In the genomic region with DNA sequence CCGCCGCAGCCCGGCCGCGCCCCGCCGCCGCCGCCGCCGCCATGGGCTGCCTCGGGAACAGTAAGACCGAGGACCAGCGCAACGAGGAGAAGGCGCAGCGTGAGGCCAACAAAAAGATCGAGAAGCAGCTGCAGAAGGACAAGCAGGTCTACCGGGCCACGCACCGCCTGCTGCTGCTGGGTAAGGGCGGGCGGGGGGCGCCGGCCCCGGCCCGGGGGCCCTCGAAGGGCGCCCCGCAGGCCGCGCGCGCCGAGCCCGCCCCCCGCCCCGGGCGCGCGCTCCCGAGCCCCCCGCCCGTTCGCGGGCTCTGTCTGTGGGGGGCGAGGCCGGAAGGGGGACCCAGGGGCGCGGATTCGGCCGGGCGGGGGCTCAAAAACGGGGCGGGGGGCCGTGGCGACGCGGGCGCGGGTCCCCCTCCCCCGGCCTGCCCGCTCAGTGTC, we compare ENCODE assay signal across 8 cellular contexts. TPM values are rescaled to one million over a fixed set of nuclear protein-coding genes. Genes with fewer than 3 reads are reported as not detected.
A peak's percentile ranks its signal among the peaks of the same experiment; 100 is the strongest.
DNase-seq lines count a peak whose midpoint lies in the region; ATAC-seq and TF ChIP-seq lines count a peak whose summit lies in the region.

No MANE protein-coding gene starts in this region.

- H3K9me3 ChIP-seq in mucosa of descending colon (no peaks in the 10 kb centered on the region), thyroid gland (no peaks in the 10 kb centered on the region)

- no peaks in the 10 kb centered on the region for H3K27me3 ChIP-seq in dorsolateral prefrontal cortex
- H3K27me3 ChIP-seq in thyroid gland, result no peaks in the 10 kb centered on the region

- TF ChIP-seq CTCF in VCaP (conservative IDR thresholded peaks at IDR 0.05), result no peak
- TF ChIP-seq CTCF in dorsolateral prefrontal cortex (IDR thresholded peaks at IDR 0.05 in 54 of 56, conservative IDR thresholded peaks at IDR 0.05 in 2 of 56; ENCODE audit: low read depth in 1 of 56, partially characterized antibody in 56 of 56), result no peak
- TF ChIP-seq CTCF in mucosa of descending colon (IDR thresholded peaks at IDR 0.05), result no peak
- TF ChIP-seq CTCF in thyroid gland (IDR thresholded peaks at IDR 0.05), result no peak

- H3K4me1 ChIP-seq in mucosa of descending colon (ENCODE audit: low read depth) (peaks cover 21% of the 10 kb centered on the region), thyroid gland (peaks cover 31 to 38% of the 10 kb centered on the region in 2 donors)

- WGBS in thyroid gland, 2 donors, result 0 to 1% methylated on average over 1 to 15 of the region's 63 CpGs

- intact Hi-C loops in dorsolateral prefrontal cortex (cut with DNase I), result loop anchor here in 1 of 2 donors (1.0 to 2.0 kb wide), 2 partner anchors 89 to 141 kb away; a partner anchor contains a TSS
- intact Hi-C loops in mucosa of descending colon (cut with DNase I, micrococcal nuclease), result no loop called here
- intact Hi-C loops in thyroid gland (cut with DNase I), result loop anchor here (5.0 to 10.0 kb wide), 2 partner anchors 113 to 151 kb away; a partner anchor contains a TSS

- H3K4me3 ChIP-seq in dorsolateral prefrontal cortex (peak overlapping the region; percentile 47 to 85 (median 75)), mucosa of descending colon (peak overlapping the region; percentile 59), thyroid gland (replicated peaks in 1 of 3) (peak overlapping the region; percentile 59 to 95 (median 78))

- DNase-seq in DMS153 (lab: John Stamatoyannopoulos, UW), result peak; percentile 10
- DNase-seq in dorsolateral prefrontal cortex, result no peak
- DNase-seq in mucosa of descending colon, result peak in 2 of 3 donors; percentile 47 to 65
- DNase-seq in thyroid gland, result no peak
- no peak for DNase-seq in KG1 (lab: John Stamatoyannopoulos, UW)

- H3K27ac ChIP-seq in VCaP, result peak overlapping the region; percentile 100
- H3K27ac ChIP-seq in dorsolateral prefrontal cortex, result peak overlapping the region; percentile 39 to 99 (median 95)
- peak overlapping the region; percentile 99 to 100 (median 100) for H3K27ac ChIP-seq in thyroid gland

- H3K36me3 ChIP-seq in mucosa of descending colon (ENCODE audit: low read depth) (no peaks in the 10 kb centered on the region), thyroid gland (no peaks in the 10 kb centered on the region)

- ATAC-seq in HG03280 (IDR thresholded peaks at IDR 0.05; ENCODE audit: unreplicated experiment) (peak; percentile 1), mucosa of descending colon (peak; percentile 1), HG02642 (IDR thresholded peaks at IDR 0.05; ENCODE audit: poor library complexity, unreplicated experiment) (no peak)

- no peak for TF ChIP-seq POLR2A in thyroid gland (IDR thresholded peaks at IDR 0.05)

RNA-seq across cellular contexts. Expression of a gene that starts 39.2 kb away (rescaled TPM):
- 1,000 to 10,000 TPM in 119 of 120 experiments, 100 to 1,000 TPM in 1; 843 to 2,758 (median 1,845) TPM for total RNA-seq in dorsolateral prefrontal cortex
- 100 to 1,000 TPM; 583 to 659 (median 632) TPM for total RNA-seq in mucosa of descending colon
- 1,000 to 10,000 TPM; 2,457 to 5,038 (median 3,494) TPM for total RNA-seq in thyroid gland

RNA-seq across cellular contexts. Expression of a gene that starts 41.0 kb away (rescaled TPM):
- total RNA-seq in dorsolateral prefrontal cortex (1 to 10 TPM in 36 of 120 experiments, under 1 TPM in 76, not detected in 8; 0.19 to 2.7 (median 0.78) TPM), mucosa of descending colon (1 to 10 TPM in 2 of 3 donors, under 1 TPM in 1; 0.54 to 1.4 (median 1.0) TPM), thyroid gland (1 to 10 TPM in 2 of 4 donors, under 1 TPM in 2; 0.42 to 1.9 (median 1.1) TPM)

Comparison
In these comparisons a context has a peak if more than half of its experiments do, and no peak if none do; other contexts are left out.
1. DNase-seq: peak in DMS153 (single experiment) and mucosa of descending colon (2 of 3); none in dorsolateral prefrontal cortex (0 of 10), thyroid gland (0 of 2) and KG1 (single experiment).
2. Peak in every context shown above with its lines, with median percentiles within 50 percentile points of each other: H3K27ac ChIP-seq and H3K4me3 ChIP-seq.